In genomic region chr1:28122183-28122582, GRCh38 we compare ENCODE assay signal across 23 cellular contexts. TPM values are rescaled to one million over a fixed set of nuclear protein-coding genes. Genes with fewer than 3 reads are reported as not detected.
DNase-seq lines count a peak whose midpoint lies in the region; ATAC-seq and TF ChIP-seq lines count a peak whose summit lies in the region.
"Had no signal": no experiment of that assay in that cellular context is flagged by ENCODE, and none has a peak within 500 bp of the region (broad histone marks: within the 10 kb centered on the region; RNA-seq: fewer than 3 reads in every experiment).

No MANE protein-coding gene starts in this region.

- intact Hi-C loops in CD14-positive monocyte (cut with micrococcal nuclease) = no loop called here

- H3K9ac ChIP-seq in mesendoderm (ENCODE audit: low read length) = no peak overlapping the region

- TF ChIP-seq CTCF in CD14-positive monocyte (IDR thresholded peaks at IDR 0.05) = no peak
- no peak for TF ChIP-seq CTCF in brain microvascular endothelial cell (IDR thresholded peaks at IDR 0.05; ENCODE audit: low read depth, low read length, missing control alignments)

- peak overlapping the region in 1 of 2 donors; percentile 28 for H3K4me3 Mint-ChIP-seq in CD14-positive monocyte
- H3K4me3 Mint-ChIP-seq: CD4-positive, alpha-beta memory T cell had no signal

- H3K27ac ChIP-seq in brain microvascular endothelial cell (no peak overlapping the region), mesendoderm (ENCODE audit: low read depth, low read length) (no peak overlapping the region)
- H3K27ac ChIP-seq: tibial artery, WERI-Rb-1 had no signal

- H3K4me1 ChIP-seq in mesendoderm (ENCODE audit: control insufficient read depth, low read depth, low read length) = peaks cover 2% of the 10 kb centered on the region
- H3K4me1 ChIP-seq: tibial artery had no signal

- H3K27me3 ChIP-seq in brain microvascular endothelial cell (replicated peaks) = no peaks in the 10 kb centered on the region
- H3K27me3 ChIP-seq in mesendoderm (ENCODE audit: insufficient read depth, low read length, poor library complexity) = no peaks in the 10 kb centered on the region

- H2BK15ac ChIP-seq in mesendoderm (replicated peaks; ENCODE audit: low read depth) = no peak overlapping the region

- H3K56ac ChIP-seq in mesendoderm (ENCODE audit: low read length) = no peak overlapping the region

- H2BK120ac ChIP-seq in mesendoderm (ENCODE audit: low read depth, low read length) = no peak overlapping the region

- H2AK5ac ChIP-seq in mesendoderm (ENCODE audit: low read length) = no peak overlapping the region

- peaks cover 0 to 6% of the 10 kb centered on the region in 2 donors for H3K36me3 Mint-ChIP-seq in CD14-positive monocyte
- H3K36me3 Mint-ChIP-seq: CD4-positive, alpha-beta memory T cell had no signal

- H3K27ac Mint-ChIP-seq in CD14-positive monocyte = peak overlapping the region; percentile 23 to 96 (median 84)
- H3K27ac Mint-ChIP-seq: CD4-positive, alpha-beta memory T cell had no signal

- no peaks in the 10 kb centered on the region for H3K36me3 ChIP-seq in brain microvascular endothelial cell (replicated peaks)
- no peaks in the 10 kb centered on the region for H3K36me3 ChIP-seq in mesendoderm (ENCODE audit: control insufficient read depth, insufficient read depth, low read length)
- H3K36me3 ChIP-seq: tibial artery, WERI-Rb-1 had no signal

- H3K27me3 Mint-ChIP-seq in CD14-positive monocyte (ENCODE audit: low read depth in 3 of 3) = peaks cover 0 to 2% (median 0%) of the 10 kb centered on the region in 3 donors

- no peak overlapping the region for H2BK5ac ChIP-seq in mesendoderm (ENCODE audit: low read length)

- H3K4me2 ChIP-seq in mesendoderm (ENCODE audit: low read length) = no peak overlapping the region
- H3K4me2 ChIP-seq: smooth muscle cell had no signal

- peak overlapping the region; percentile 25 for H3K4ac ChIP-seq in mesendoderm (ENCODE audit: low read depth, low read length)

- no peak for DNase-seq in CD14-positive monocyte (ENCODE audit: low spot score)
- DNase-seq in LHCN-M2 (ENCODE audit: low read depth) = peak; percentile 39
- peak; percentile 34 for DNase-seq in brain microvascular endothelial cell
- no peak for DNase-seq in mesendoderm
- DNase-seq in activated CD4-positive, alpha-beta T cell treated with anti-CD3 and anti-CD28 coated beads, Interleukin-2, amount 50 U/mL, for 4 hours = no peak
- no peak for DNase-seq in NCI-H345 treated with DMSO at 0.1 percent for 48 hours (lab: John Stamatoyannopoulos, UW; ENCODE audit: unreplicated experiment)
- DNase-seq: activated CD4-positive, alpha-beta T cell treated with anti-CD3 and anti-CD28 coated beads, Interleukin-2, amount 50 U/mL, for 1 hour; activated CD8-positive, alpha-beta memory T cell treated with anti-CD3 and anti-CD28 coated beads, Interleukin-2, amount 50 U/mL, for 48 hours; CD4-positive, alpha-beta memory T cell; central memory CD4-positive, alpha-beta T cell; glutamatergic neuron; NCI-H1417 treated with DMSO at 0.1 percent for 48 hours; NCI-H510A treated with DMSO at 0.1 percent for 48 hours; SHP77 treated with DMSO at 0.1 percent for 48 hours; stimulated activated CD4-positive, alpha-beta T cell treated with anti-CD3 and anti-CD28 coated beads, Interleukin-2, amount 100 ng/mL, for 48 hours; stimulated activated naive CD4-positive, alpha-beta T cell treated with Interleukin-2 at 50 U/mL for 16 hours; T-helper 1 cell; tibial artery; WERI-Rb-1 had no signal

- H3K4me1 Mint-ChIP-seq in CD14-positive monocyte = peaks cover 58% of the 10 kb centered on the region
- H3K4me1 Mint-ChIP-seq: CD4-positive, alpha-beta memory T cell had no signal

- H4K8ac ChIP-seq in mesendoderm (ENCODE audit: low read depth, low read length) = no peak overlapping the region

- no peak overlapping the region for H3K18ac ChIP-seq in mesendoderm (ENCODE audit: low read length)

- H3K79me2 ChIP-seq in mesendoderm (ENCODE audit: control insufficient read depth, insufficient read depth, low read length) = no peaks in the 10 kb centered on the region

- H3K79me1 ChIP-seq in mesendoderm (ENCODE audit: low read length) = no peaks in the 10 kb centered on the region

- in situ Hi-C loops in brain microvascular endothelial cell (cut with HindIII; ENCODE audit: low pct_ligation_motif_present, low sequenced_read_pairs) = no loop called here

- ATAC-seq in esophagus mucosa = no peak
- no peak for ATAC-seq in HG03045 (IDR thresholded peaks at IDR 0.05; ENCODE audit: unreplicated experiment)
- ATAC-seq: left lobe of liver had no signal

- no peak overlapping the region for H3K23ac ChIP-seq in mesendoderm (ENCODE audit: low read length)

- no peak overlapping the region for H3K4me3 ChIP-seq in brain microvascular endothelial cell (ENCODE audit: low read depth, low read length)
- no peak overlapping the region for H3K4me3 ChIP-seq in mesendoderm (ENCODE audit: low read length)
- H3K4me3 ChIP-seq: smooth muscle cell, tibial artery had no signal

- H3K9me3 Mint-ChIP-seq in CD14-positive monocyte = peaks cover 0 to 6% (median 0%) of the 10 kb centered on the region in 7 donors

- no peak overlapping the region for H4K5ac ChIP-seq in mesendoderm (ENCODE audit: low read length)

- no CpG with 5 or more reads among the region's 3 CpGs for WGBS in mesendoderm (ENCODE audit: extremely low coverage, insufficient coverage, low lambda C conversion rate)

RNA-seq across cellular contexts. Expression of gene EYA3, which starts 33.8 kb away (rescaled TPM):
- polyA plus RNA-seq in CD14-positive monocyte = 1 to 10 TPM; 3.3 to 3.7 TPM
- total RNA-seq in LHCN-M2 (2014; rRNA removed) = 14.3 and 15.2 TPM in 2 replicates
- polyA plus RNA-seq in LHCN-M2 (2012) = 5.9 TPM
- polyA plus RNA-seq in mesendoderm (2013, experiment 1 of 2) = 16.8 TPM
- 18.5 TPM for polyA plus RNA-seq in mesendoderm (2013, experiment 2 of 2)
- total RNA-seq in esophagus mucosa = 18.9 TPM

RNA-seq across cellular contexts. Expression of gene PTAFR, which starts 54.3 kb away (rescaled TPM):
- polyA plus RNA-seq in CD14-positive monocyte = 100 to 1,000 TPM; 331 to 347 TPM
- total RNA-seq in LHCN-M2 (2014; rRNA removed) = under 0.01 TPM in 1 of 2 replicates, not detected in the other
- 0.02 TPM for polyA plus RNA-seq in LHCN-M2 (2012)
- 0.59 TPM for polyA plus RNA-seq in mesendoderm (2013, experiment 1 of 2)
- polyA plus RNA-seq in mesendoderm (2013, experiment 2 of 2) = 0.81 TPM
- total RNA-seq in esophagus mucosa = 7.6 TPM

Comparison
In these comparisons a context has a peak if more than half of its experiments do, and no peak if none do; other contexts are left out.
1. DNase-seq: peak in LHCN-M2 (single experiment) and brain microvascular endothelial cell (single experiment); none in CD14-positive monocyte (single experiment), mesendoderm (single experiment), activated CD4-positive, alpha-beta T cell treated with anti-CD3 and anti-CD28 coated beads, Interleukin-2, amount 50 U/mL, for 4 hours (0 of 2) and NCI-H345 treated with DMSO at 0.1 percent for 48 hours (single experiment).